In the genomic region with DNA sequence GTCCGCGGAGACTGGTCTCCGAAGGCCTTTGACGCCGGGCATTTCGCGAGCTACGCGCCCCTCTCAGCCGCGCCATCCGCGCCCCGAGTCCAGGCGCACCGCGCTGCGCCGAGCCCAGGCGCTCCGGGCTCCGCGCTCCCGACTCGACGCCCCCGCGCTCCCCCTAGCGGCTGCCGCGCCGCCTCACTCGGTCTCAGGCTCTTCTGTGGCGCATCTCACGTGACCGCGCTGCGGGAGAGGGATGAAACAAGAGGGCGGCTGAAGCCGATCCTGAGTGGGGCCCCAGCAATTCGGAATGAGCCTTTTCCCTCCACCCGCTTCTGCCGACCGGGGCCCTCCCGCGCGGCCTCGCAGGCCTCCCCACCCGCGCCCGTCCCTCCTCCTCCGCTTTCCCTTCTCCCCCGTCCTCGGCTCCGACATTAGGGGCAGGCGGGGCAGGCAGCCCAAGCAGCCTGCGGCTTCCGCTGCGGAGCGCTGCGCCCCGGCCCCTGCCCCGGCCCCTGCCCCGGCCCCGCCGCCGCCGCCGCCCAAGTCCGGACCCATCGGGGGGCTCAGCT, we compare ENCODE assay signal across 1 cellular context.
A peak's percentile ranks its signal among the peaks of the same experiment; 100 is the strongest.
TF ChIP-seq lines count a peak whose summit lies in the region.

No MANE protein-coding gene starts in this region.

TF ChIP-seq in HEK293, 187 proteins besides CTCF, POLR2A, EP300 and RAD21 (continued from another document and continues in another):
- TF ChIP-seq, protein P1, sequence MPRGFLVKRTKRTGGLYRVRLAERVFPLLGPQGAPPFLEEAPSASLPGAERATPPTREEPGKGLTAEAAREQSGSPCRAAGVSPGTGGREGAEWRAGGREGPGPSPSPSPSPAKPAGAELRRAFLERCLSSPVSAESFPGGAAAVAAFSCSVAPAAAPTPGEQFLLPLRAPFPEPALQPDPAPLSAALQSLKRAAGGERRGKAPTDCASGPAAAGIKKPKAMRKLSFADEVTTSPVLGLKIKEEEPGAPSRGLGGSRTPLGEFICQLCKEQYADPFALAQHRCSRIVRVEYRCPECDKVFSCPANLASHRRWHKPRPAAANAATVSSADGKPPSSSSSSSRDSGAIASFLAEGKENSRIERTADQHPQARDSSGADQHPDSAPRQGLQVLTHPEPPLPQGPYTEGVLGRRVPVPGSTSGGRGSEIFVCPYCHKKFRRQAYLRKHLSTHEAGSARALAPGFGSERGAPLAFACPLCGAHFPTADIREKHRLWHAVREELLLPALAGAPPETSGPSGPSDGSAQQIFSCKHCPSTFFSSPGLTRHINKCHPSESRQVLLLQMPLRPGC (tag by site-specific recombination; IDR thresholded peaks at IDR 0.05) = peak; percentile 76
- no peak for TF ChIP-seq ZNF274 (IDR thresholded peaks at IDR 0.05; ENCODE audit: low read length)
- TF ChIP-seq ZNF274 (tag by site-specific recombination; IDR thresholded peaks at IDR 0.05; ENCODE audit: borderline replicate concordance) = no peak
- TF ChIP-seq, protein P2, sequence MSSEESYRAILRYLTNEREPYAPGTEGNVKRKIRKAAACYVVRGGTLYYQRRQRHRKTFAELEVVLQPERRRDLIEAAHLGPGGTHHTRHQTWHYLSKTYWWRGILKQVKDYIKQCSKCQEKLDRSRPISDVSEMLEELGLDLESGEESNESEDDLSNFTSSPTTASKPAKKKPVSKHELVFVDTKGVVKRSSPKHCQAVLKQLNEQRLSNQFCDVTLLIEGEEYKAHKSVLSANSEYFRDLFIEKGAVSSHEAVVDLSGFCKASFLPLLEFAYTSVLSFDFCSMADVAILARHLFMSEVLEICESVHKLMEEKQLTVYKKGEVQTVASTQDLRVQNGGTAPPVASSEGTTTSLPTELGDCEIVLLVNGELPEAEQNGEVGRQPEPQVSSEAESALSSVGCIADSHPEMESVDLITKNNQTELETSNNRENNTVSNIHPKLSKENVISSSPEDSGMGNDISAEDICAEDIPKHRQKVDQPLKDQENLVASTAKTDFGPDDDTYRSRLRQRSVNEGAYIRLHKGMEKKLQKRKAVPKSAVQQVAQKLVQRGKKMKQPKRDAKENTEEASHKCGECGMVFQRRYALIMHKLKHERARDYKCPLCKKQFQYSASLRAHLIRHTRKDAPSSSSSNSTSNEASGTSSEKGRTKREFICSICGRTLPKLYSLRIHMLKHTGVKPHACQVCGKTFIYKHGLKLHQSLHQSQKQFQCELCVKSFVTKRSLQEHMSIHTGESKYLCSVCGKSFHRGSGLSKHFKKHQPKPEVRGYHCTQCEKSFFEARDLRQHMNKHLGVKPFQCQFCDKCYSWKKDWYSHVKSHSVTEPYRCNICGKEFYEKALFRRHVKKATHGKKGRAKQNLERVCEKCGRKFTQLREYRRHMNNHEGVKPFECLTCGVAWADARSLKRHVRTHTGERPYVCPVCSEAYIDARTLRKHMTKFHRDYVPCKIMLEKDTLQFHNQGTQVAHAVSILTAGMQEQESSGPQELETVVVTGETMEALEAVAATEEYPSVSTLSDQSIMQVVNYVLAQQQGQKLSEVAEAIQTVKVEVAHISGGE (tag by site-specific recombination; conservative IDR thresholded peaks at IDR 0.05; ENCODE audit: low read depth) = no peak
- TF ChIP-seq ZNF549 (tag by site-specific recombination; IDR thresholded peaks at IDR 0.05) = no peak
- TF ChIP-seq KLF1 (tag by site-specific recombination; IDR thresholded peaks at IDR 0.05) = no peak; the same call in 1 of the 2 replicates
- no peak for TF ChIP-seq GLI4 (tag by site-specific recombination; IDR thresholded peaks at IDR 0.05)
- no peak for TF ChIP-seq TRIM28 (IDR thresholded peaks at IDR 0.05; ENCODE audit: borderline replicate concordance, low read length)
- no peak for TF ChIP-seq ZNF19 (tag by site-specific recombination; IDR thresholded peaks at IDR 0.05; ENCODE audit: low read depth)
- no peak for TF ChIP-seq BCL11A (tag by site-specific recombination; IDR thresholded peaks at IDR 0.05; ENCODE audit: low read depth)
- TF ChIP-seq ZNF792 (tag by site-specific recombination; IDR thresholded peaks at IDR 0.05) = no peak
- TF ChIP-seq ZNF501 (tag by site-specific recombination; IDR thresholded peaks at IDR 0.05) = 0 out of 2 replicates have a peak, but pooled peaks have one; percentile 31
- TF ChIP-seq GLI2 (tag by site-specific recombination; IDR thresholded peaks at IDR 0.05; ENCODE audit: borderline replicate concordance, low read depth) = no peak
- peak; percentile 92 for TF ChIP-seq ZXDB (tag by site-specific recombination; IDR thresholded peaks at IDR 0.05)
- TF ChIP-seq ZNF202 (tag by site-specific recombination; IDR thresholded peaks at IDR 0.05; ENCODE audit: borderline replicate concordance) = no peak
- TF ChIP-seq ZFP41 (tag by site-specific recombination; IDR thresholded peaks at IDR 0.05; ENCODE audit: borderline replicate concordance) = no peak
- no peak for TF ChIP-seq ZNF548 (tag by site-specific recombination; IDR thresholded peaks at IDR 0.05)
- no peak for TF ChIP-seq ZNF248 (tag by site-specific recombination; IDR thresholded peaks at IDR 0.05)
- peak; percentile 98 for TF ChIP-seq ZBTB20 (tag by site-specific recombination; IDR thresholded peaks at IDR 0.05)
- TF ChIP-seq PRDM1 (tag by site-specific recombination; IDR thresholded peaks at IDR 0.05) = no peak
- TF ChIP-seq, protein P3, sequence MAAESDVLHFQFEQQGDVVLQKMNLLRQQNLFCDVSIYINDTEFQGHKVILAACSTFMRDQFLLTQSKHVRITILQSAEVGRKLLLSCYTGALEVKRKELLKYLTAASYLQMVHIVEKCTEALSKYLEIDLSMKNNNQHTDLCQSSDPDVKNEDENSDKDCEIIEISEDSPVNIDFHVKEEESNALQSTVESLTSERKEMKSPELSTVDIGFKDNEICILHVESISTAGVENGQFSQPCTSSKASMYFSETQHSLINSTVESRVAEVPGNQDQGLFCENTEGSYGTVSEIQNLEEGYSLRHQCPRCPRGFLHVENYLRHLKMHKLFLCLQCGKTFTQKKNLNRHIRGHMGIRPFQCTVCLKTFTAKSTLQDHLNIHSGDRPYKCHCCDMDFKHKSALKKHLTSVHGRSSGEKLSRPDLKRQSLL (tag by site-specific recombination; IDR thresholded peaks at IDR 0.05) = peak; percentile 64; the same call in 1 of the 2 replicates
- no peak for TF ChIP-seq ZNF624 (tag by site-specific recombination; IDR thresholded peaks at IDR 0.05)
- no peak for TF ChIP-seq ZNF555 (tag by site-specific recombination; conservative IDR thresholded peaks at IDR 0.05)
- peak; percentile 80 for TF ChIP-seq ZBTB8A (tag by site-specific recombination; IDR thresholded peaks at IDR 0.05)
- peak; percentile 77 for TF ChIP-seq ZIC2 (tag by site-specific recombination; IDR thresholded peaks at IDR 0.05)
- TF ChIP-seq, protein P4, sequence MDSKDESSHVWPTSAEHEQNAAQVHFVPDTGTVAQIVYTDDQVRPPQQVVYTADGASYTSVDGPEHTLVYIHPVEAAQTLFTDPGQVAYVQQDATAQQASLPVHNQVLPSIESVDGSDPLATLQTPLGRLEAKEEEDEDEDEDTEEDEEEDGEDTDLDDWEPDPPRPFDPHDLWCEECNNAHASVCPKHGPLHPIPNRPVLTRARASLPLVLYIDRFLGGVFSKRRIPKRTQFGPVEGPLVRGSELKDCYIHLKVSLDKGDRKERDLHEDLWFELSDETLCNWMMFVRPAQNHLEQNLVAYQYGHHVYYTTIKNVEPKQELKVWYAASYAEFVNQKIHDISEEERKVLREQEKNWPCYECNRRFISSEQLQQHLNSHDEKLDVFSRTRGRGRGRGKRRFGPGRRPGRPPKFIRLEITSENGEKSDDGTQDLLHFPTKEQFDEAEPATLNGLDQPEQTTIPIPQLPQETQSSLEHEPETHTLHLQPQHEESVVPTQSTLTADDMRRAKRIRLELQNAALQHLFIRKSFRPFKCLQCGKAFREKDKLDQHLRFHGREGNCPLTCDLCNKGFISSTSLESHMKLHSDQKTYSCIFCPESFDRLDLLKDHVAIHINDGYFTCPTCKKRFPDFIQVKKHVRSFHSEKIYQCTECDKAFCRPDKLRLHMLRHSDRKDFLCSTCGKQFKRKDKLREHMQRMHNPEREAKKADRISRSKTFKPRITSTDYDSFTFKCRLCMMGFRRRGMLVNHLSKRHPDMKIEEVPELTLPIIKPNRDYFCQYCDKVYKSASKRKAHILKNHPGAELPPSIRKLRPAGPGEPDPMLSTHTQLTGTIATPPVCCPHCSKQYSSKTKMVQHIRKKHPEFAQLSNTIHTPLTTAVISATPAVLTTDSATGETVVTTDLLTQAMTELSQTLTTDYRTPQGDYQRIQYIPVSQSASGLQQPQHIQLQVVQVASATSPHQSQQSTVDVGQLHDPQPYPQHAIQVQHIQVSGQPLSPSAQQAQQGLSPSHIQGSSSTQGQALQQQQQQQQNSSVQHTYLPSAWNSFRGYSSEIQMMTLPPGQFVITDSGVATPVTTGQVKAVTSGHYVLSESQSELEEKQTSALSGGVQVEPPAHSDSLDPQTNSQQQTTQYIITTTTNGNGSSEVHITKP (tag by site-specific recombination; IDR thresholded peaks at IDR 0.05) = peak; percentile 84
- TF ChIP-seq ZSCAN16 (tag by site-specific recombination; IDR thresholded peaks at IDR 0.05) = 0 out of 2 replicates have a peak, but pooled peaks have one; percentile 47
- no peak for TF ChIP-seq ZNF23 (tag by site-specific recombination; IDR thresholded peaks at IDR 0.05; ENCODE audit: borderline replicate concordance)
- TF ChIP-seq, protein P5, sequence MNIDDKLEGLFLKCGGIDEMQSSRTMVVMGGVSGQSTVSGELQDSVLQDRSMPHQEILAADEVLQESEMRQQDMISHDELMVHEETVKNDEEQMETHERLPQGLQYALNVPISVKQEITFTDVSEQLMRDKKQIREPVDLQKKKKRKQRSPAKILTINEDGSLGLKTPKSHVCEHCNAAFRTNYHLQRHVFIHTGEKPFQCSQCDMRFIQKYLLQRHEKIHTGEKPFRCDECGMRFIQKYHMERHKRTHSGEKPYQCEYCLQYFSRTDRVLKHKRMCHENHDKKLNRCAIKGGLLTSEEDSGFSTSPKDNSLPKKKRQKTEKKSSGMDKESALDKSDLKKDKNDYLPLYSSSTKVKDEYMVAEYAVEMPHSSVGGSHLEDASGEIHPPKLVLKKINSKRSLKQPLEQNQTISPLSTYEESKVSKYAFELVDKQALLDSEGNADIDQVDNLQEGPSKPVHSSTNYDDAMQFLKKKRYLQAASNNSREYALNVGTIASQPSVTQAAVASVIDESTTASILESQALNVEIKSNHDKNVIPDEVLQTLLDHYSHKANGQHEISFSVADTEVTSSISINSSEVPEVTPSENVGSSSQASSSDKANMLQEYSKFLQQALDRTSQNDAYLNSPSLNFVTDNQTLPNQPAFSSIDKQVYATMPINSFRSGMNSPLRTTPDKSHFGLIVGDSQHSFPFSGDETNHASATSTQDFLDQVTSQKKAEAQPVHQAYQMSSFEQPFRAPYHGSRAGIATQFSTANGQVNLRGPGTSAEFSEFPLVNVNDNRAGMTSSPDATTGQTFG (tag by site-specific recombination; IDR thresholded peaks at IDR 0.05; ENCODE audit: borderline replicate concordance) = no peak
- TF ChIP-seq HOXC10 (CRISPR knock-in tag; IDR thresholded peaks at IDR 0.05) = 0 out of 2 replicates have a peak, but pooled peaks have one; percentile 80
- TF ChIP-seq, protein P6, sequence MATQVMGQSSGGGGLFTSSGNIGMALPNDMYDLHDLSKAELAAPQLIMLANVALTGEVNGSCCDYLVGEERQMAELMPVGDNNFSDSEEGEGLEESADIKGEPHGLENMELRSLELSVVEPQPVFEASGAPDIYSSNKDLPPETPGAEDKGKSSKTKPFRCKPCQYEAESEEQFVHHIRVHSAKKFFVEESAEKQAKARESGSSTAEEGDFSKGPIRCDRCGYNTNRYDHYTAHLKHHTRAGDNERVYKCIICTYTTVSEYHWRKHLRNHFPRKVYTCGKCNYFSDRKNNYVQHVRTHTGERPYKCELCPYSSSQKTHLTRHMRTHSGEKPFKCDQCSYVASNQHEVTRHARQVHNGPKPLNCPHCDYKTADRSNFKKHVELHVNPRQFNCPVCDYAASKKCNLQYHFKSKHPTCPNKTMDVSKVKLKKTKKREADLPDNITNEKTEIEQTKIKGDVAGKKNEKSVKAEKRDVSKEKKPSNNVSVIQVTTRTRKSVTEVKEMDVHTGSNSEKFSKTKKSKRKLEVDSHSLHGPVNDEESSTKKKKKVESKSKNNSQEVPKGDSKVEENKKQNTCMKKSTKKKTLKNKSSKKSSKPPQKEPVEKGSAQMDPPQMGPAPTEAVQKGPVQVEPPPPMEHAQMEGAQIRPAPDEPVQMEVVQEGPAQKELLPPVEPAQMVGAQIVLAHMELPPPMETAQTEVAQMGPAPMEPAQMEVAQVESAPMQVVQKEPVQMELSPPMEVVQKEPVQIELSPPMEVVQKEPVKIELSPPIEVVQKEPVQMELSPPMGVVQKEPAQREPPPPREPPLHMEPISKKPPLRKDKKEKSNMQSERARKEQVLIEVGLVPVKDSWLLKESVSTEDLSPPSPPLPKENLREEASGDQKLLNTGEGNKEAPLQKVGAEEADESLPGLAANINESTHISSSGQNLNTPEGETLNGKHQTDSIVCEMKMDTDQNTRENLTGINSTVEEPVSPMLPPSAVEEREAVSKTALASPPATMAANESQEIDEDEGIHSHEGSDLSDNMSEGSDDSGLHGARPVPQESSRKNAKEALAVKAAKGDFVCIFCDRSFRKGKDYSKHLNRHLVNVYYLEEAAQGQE (tag by site-specific recombination; IDR thresholded peaks at IDR 0.05) = peak; percentile 29; the same call in 1 of the 2 replicates
- peak; percentile 59; the same call in 1 of the 2 replicates for TF ChIP-seq KLF7 (tag by site-specific recombination; IDR thresholded peaks at IDR 0.05; ENCODE audit: borderline replicate concordance)
- no peak for TF ChIP-seq ZNF114 (tag by site-specific recombination; IDR thresholded peaks at IDR 0.05)
- TF ChIP-seq, protein P7, sequence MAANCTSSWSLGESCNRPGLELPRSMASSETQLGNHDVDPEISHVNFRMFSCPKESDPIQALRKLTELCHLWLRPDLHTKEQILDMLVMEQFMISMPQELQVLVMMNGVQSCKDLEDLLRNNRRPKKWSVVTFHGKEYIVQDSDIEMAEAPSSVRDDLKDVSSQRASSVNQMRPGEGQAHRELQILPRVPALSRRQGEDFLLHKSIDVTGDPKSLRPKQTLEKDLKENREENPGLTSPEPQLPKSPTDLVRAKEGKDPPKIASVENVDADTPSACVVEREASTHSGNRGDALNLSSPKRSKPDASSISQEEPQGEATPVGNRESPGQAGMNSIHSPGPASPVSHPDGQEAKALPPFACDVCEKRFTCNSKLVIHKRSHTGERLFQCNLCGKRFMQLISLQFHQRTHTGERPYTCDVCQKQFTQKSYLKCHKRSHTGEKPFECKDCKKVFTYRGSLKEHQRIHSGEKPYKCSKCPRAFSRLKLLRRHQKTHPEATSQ (tag by site-specific recombination; IDR thresholded peaks at IDR 0.05) = 0 out of 2 replicates have a peak, but pooled peaks have one; percentile 58
- TF ChIP-seq ZNF776 (tag by site-specific recombination; IDR thresholded peaks at IDR 0.05; ENCODE audit: borderline replicate concordance) = no peak
